In genomic region chr9:135087899-135088347, GRCh38 we compare ENCODE assay signal across 10 cellular contexts. TPM values are rescaled to one million over a fixed set of nuclear protein-coding genes. Genes with fewer than 3 reads are reported as not detected.
A peak's percentile ranks its signal among the peaks of the same experiment; 100 is the strongest.
DNase-seq lines count a peak whose midpoint lies in the region; ATAC-seq lines count a peak whose summit lies in the region.
"Had no signal": no experiment of that assay in that cellular context is flagged by ENCODE, and none has a peak within 500 bp of the region (broad histone marks: within the 10 kb centered on the region; RNA-seq: fewer than 3 reads in every experiment).

No MANE protein-coding gene starts in this region.

- no peaks in the 10 kb centered on the region for H4K20me1 ChIP-seq in GM23248 (ENCODE audit: insufficient read depth)

- DNase-seq in GM23248 (peak; percentile 34), adipocyte (ENCODE audit: low read depth) (no peak)
- no peak for DNase-seq in activated CD8-positive, alpha-beta memory T cell treated with anti-CD3 and anti-CD28 coated beads for 24 hours
- DNase-seq: activated gamma-delta T cell had no signal

- H3K36me3 ChIP-seq in GM23248 (ENCODE audit: low read depth) (no peaks in the 10 kb centered on the region), adipocyte (ENCODE audit: control insufficient read depth, insufficient read depth, low read length, severe bottlenecking) (no peaks in the 10 kb centered on the region), iPS-18a (ENCODE audit: control insufficient read depth, low read depth, low read length) (peaks cover 11% of the 10 kb centered on the region)

- no peak overlapping the region for H2AFZ ChIP-seq in GM23248

- H3K4me1 ChIP-seq in GM23248 (ENCODE audit: insufficient read depth) (0 out of 2 replicates have a peak, but pooled peaks cover 5% of the 10 kb centered on the region), adipocyte (ENCODE audit: control insufficient read depth, insufficient read depth, low read length) (peaks cover 15% of the 10 kb centered on the region), iPS-18a (ENCODE audit: control insufficient read depth, low read depth, low read length) (peaks cover 3% of the 10 kb centered on the region)
- H3K4me1 ChIP-seq: foreskin keratinocyte had no signal

- in situ Hi-C loops in GM23248 (cut with MboI) = loop anchor here (10.0 kb wide), 2 partner anchors 257 to 317 kb away; no protein-coding TSS in a partner anchor

- H3F3A ChIP-seq in GM23248 (ENCODE audit: insufficient read depth) = no peaks in the 10 kb centered on the region

- peak overlapping the region; percentile 28 for H3K4me2 ChIP-seq in GM23248 (ENCODE audit: unreplicated experiment)

- H3K9me3 ChIP-seq in GM23248 (ENCODE audit: low read depth) (no peaks in the 10 kb centered on the region), adipocyte (ENCODE audit: control insufficient read depth, low read length) (no peaks in the 10 kb centered on the region), iPS-18a (ENCODE audit: control insufficient read depth, low read depth, low read length) (no peaks in the 10 kb centered on the region)

- 3 to 4% methylated on average over 7 to 32 of the region's 57 CpGs for WGBS in GM23248 (ENCODE audit: low coverage in 1 of 2, low lambda C conversion rate in 2 of 2, missing lambda C conversion rate in 2 of 2), 2 experiments

- H3K9me2 ChIP-seq in GM23248 (ENCODE audit: insufficient read depth) = no peaks in the 10 kb centered on the region

- H3K9ac ChIP-seq in GM23248 (no peak overlapping the region), adipocyte (ENCODE audit: low read length) (no peak overlapping the region), iPS-18a (ENCODE audit: low read length) (no peak overlapping the region)

- peak overlapping the region; percentile 59 for H3K4me3 ChIP-seq in GM23248
- peak overlapping the region; percentile 59 for H3K4me3 ChIP-seq in adipocyte (ENCODE audit: low read length)
- H3K4me3 ChIP-seq in iPS-18a (ENCODE audit: low read length) = peak overlapping the region; percentile 54
- H3K4me3 ChIP-seq in skin epidermis = peak overlapping the region; percentile 10 to 44 (median 26)

- ATAC-seq in HG03520 (IDR thresholded peaks at IDR 0.05; ENCODE audit: unreplicated experiment) (no peak), HG03095 (IDR thresholded peaks at IDR 0.05; ENCODE audit: unreplicated experiment) (no peak), GM19023 (IDR thresholded peaks at IDR 0.05; ENCODE audit: unreplicated experiment) (no peak)

- H3K79me2 ChIP-seq in GM23248 (ENCODE audit: insufficient read depth) = no peaks in the 10 kb centered on the region

- no peak overlapping the region for H3K27ac ChIP-seq in GM23248
- H3K27ac ChIP-seq in iPS-18a (ENCODE audit: low read length) = no peak overlapping the region
- peak overlapping the region in 1 of 21 experiments; percentile 47 for H3K27ac ChIP-seq in skin epidermis
- H3K27ac ChIP-seq: foreskin keratinocyte had no signal

- H3K27me3 ChIP-seq in GM23248 (replicated peaks; ENCODE audit: insufficient read depth) (peaks cover 10% of the 10 kb centered on the region), adipocyte (replicated peaks; ENCODE audit: control insufficient read depth, insufficient read depth, low read length) (peaks cover 44% of the 10 kb centered on the region), iPS-18a (ENCODE audit: control insufficient read depth, insufficient read depth, low read length) (peaks cover 25% of the 10 kb centered on the region)

RNA-seq across cellular contexts. Expression of gene OLFM1, which starts 0.5 kb away (rescaled TPM):
- 17.0 and 18.6 TPM in 2 replicates for total RNA-seq in GM23248 (2014; rRNA removed; shearing (Covaris generic))
- polyA plus RNA-seq in GM23248 (2016; fragmentation: Nextera tagmentation; extraction: Ambion mirVana) = 31.4 TPM in 2 replicates
